ENCODE assay signal across 8 cellular contexts in genomic region chr7:2232766-2233520, GRCh38. TPM values are rescaled to one million over a fixed set of nuclear protein-coding genes. Genes with fewer than 3 reads are reported as not detected.
A peak's percentile ranks its signal among the peaks of the same experiment; 100 is the strongest.
DNase-seq lines count a peak whose midpoint lies in the region; ATAC-seq, FAIRE-seq and TF ChIP-seq lines count a peak whose summit lies in the region.

TSS of gene MAD1L1 (minus strand) at chr7:2232945. CDS start at chr7:2230133, 2,812 bp downstream.

- peaks cover 37% of the 10 kb centered on the region for H3K79me2 ChIP-seq in keratinocyte (ENCODE audit: control insufficient read depth, insufficient read depth, low read length)

- H4K20me1 ChIP-seq in keratinocyte (ENCODE audit: control insufficient read depth, extremely low read depth, insufficient read depth, low read length), result no peaks in the 10 kb centered on the region

- H3K9me3 Mint-ChIP-seq in central memory CD8-positive, alpha-beta T cell, result no peaks in the 10 kb centered on the region

- in situ Hi-C loops in ACHN (cut with HindIII; ENCODE audit: low pct_ligation_motif_present, low pct_unique_long_range_greater_than_20kb, low sequenced_read_pairs), result no loop called here

- no peaks in the 10 kb centered on the region for H3K9me3 ChIP-seq in keratinocyte (ENCODE audit: control insufficient read depth, low read depth, low read length)

- ATAC-seq in GM18873 (IDR thresholded peaks at IDR 0.05; ENCODE audit: low FRiP score, unreplicated experiment) (peak; percentile 58), HG03159 (IDR thresholded peaks at IDR 0.05; ENCODE audit: unreplicated experiment) (peak; percentile 66)
- peak; percentile 87 to 90 for ATAC-seq in activated CD4-positive, CD25-positive, alpha-beta regulatory T cell treated with anti-CD3 and anti-CD28 coated beads, Interleukin-2, amount 50 U/mL, for 24 hours
- ATAC-seq in central memory CD8-positive, alpha-beta T cell (replicated peaks; ENCODE audit: extremely low read depth, poor library complexity, severe bottlenecking), result peak; percentile 93

- H3K4me1 ChIP-seq in keratinocyte (ENCODE audit: control insufficient read depth, extremely low read depth, insufficient read depth, low read length), result peaks cover 19% of the 10 kb centered on the region

- peak within 1 kb of the TSS; percentile 68 for H3K27ac Mint-ChIP-seq in central memory CD8-positive, alpha-beta T cell (ENCODE audit: low read depth)

- H3K4me2 ChIP-seq in keratinocyte (ENCODE audit: control insufficient read depth, extremely low read depth, insufficient read depth, low read depth, low read length), result peak within 1 kb of the TSS; percentile 95

- peaks cover 19% of the 10 kb centered on the region for H3K36me3 Mint-ChIP-seq in central memory CD8-positive, alpha-beta T cell (ENCODE audit: insufficient read depth)

- peak within 1 kb of the TSS; percentile 90 for H3K4me3 Mint-ChIP-seq in central memory CD8-positive, alpha-beta T cell

- peaks cover 14 to 23% of the 10 kb centered on the region in 2 experiments for H3K36me3 ChIP-seq in keratinocyte (ENCODE audit: control insufficient read depth in 2 of 2, extremely low read depth in 1 of 2, insufficient read depth in 2 of 2, low read length in 2 of 2)

- peak within 1 kb of the TSS; percentile 85 for H3K9ac ChIP-seq in keratinocyte (ENCODE audit: control insufficient read depth, extremely low read depth, insufficient read depth, low read length)

- peak within 1 kb of the TSS; percentile 75 for H2AFZ ChIP-seq in keratinocyte (ENCODE audit: control insufficient read depth, low read length)

- H3K27ac ChIP-seq in keratinocyte (ENCODE audit: control insufficient read depth, insufficient read depth, low read length), result peak within 1 kb of the TSS; percentile 63

- H3K9me1 ChIP-seq in keratinocyte (ENCODE audit: control insufficient read depth, extremely low read depth, insufficient read depth, low read length), result no peaks in the 10 kb centered on the region

- FAIRE-seq in keratinocyte (lab: Jason Lieb, UNC), result no peak

- H3K27me3 ChIP-seq in keratinocyte (ENCODE audit: control insufficient read depth, extremely low read depth, insufficient read depth, low read length), result no peaks in the 10 kb centered on the region

- dilution Hi-C loops in keratinocyte (cut with MboI; ENCODE audit: extremely low pct_ligation_motif_present, low sequenced_read_pairs), result no loop called here

- TF ChIP-seq CTCF in keratinocyte (optimal IDR thresholded peaks at IDR 0.05 in 1 of 3, IDR thresholded peaks at IDR 0.05 in 1 of 3, conservative IDR thresholded peaks at IDR 0.05 in 1 of 3; ENCODE audit: extremely low read depth in 1 of 3, insufficient read depth in 2 of 3, low read length in 3 of 3), result no peak

- no peaks in the 10 kb centered on the region for H3K27me3 Mint-ChIP-seq in central memory CD8-positive, alpha-beta T cell

- peaks cover 37% of the 10 kb centered on the region for H3K4me1 Mint-ChIP-seq in central memory CD8-positive, alpha-beta T cell

- peak within 1 kb of the TSS; percentile 84 to 91 (median 85) for H3K4me3 ChIP-seq in keratinocyte (ENCODE audit: control insufficient read depth in 2 of 3, extremely low read depth in 1 of 3, insufficient read depth in 2 of 3, low read depth in 1 of 3, low read length in 3 of 3)

- peak; percentile 98 for DNase-seq in ACHN
- DNase-seq in NCI-H345 treated with DMSO at 0.1 percent for 48 hours (lab: John Stamatoyannopoulos, UW; ENCODE audit: unreplicated experiment), result peak; percentile 44
- peak; percentile 79 to 80 for DNase-seq in central memory CD8-positive, alpha-beta T cell (ENCODE audit: low spot score in 2 of 2)
- DNase-seq in keratinocyte (ENCODE audit: low read depth, low spot score), result peak; percentile 30
- DNase-seq in stimulated activated CD4-positive, alpha-beta T cell treated with anti-CD3 and anti-CD28 coated beads, Interleukin-12 subunit alpha, Interleukin-12 subunit beta, amount 100 ng/mL, for 48 hours (ENCODE audit: low read depth in 2 of 3, low spot score in 1 of 3), result peak; percentile 82 to 86 (median 83)

RNA-seq across cellular contexts. Expression of gene MAD1L1, which starts in this region (rescaled TPM):
- polyA plus RNA-seq in keratinocyte, result 18.0 to 27.0 TPM (median 18.1 TPM) in 3 replicates
- polyA plus RNA-seq in keratinocyte (2011; ENCODE audit: low read depth), result 17.7 TPM
- polyA plus RNA-seq in keratinocyte (2011; cell fraction: cytosol; rRNA removed), result 12.2 and 28.2 TPM in 2 replicates
- polyA plus RNA-seq in keratinocyte (2011; cell fraction: nucleus; rRNA removed), result 16.0 and 26.1 TPM in 2 replicates
- polyA plus RNA-seq in keratinocyte (2012; ENCODE audit: low replicate concordance), result 15.6 and 31.8 TPM in 2 replicates
- polyA minus RNA-seq in keratinocyte, result 20.4 to 53.4 TPM (median 24.8 TPM) in 3 replicates
- 74.2 TPM for polyA minus RNA-seq in keratinocyte (2011; cell fraction: cytosol; rRNA and poly(A)+ RNA removed)
- polyA minus RNA-seq in keratinocyte (2011; cell fraction: nucleus; rRNA and poly(A)+ RNA removed), result 18.6 and 25.3 TPM in 2 replicates

Comparison
In these comparisons a context has a peak if more than half of its experiments do, and no peak if none do; other contexts are left out.
1. Peak in every context shown above with its lines: DNase-seq, ATAC-seq, H3K4me3 ChIP-seq and H3K27ac ChIP-seq.
2. DNase-seq: peak in every context shown above with its lines; median percentile 98 in ACHN; 83 in stimulated activated CD4-positive, alpha-beta T cell treated with anti-CD3 and anti-CD28 coated beads, Interleukin-12 subunit alpha, Interleukin-12 subunit beta, amount 100 ng/mL, for 48 hours; 80 in central memory CD8-positive, alpha-beta T cell; 44 in NCI-H345 treated with DMSO at 0.1 percent for 48 hours; 30 in keratinocyte.